In the genomic region with DNA sequence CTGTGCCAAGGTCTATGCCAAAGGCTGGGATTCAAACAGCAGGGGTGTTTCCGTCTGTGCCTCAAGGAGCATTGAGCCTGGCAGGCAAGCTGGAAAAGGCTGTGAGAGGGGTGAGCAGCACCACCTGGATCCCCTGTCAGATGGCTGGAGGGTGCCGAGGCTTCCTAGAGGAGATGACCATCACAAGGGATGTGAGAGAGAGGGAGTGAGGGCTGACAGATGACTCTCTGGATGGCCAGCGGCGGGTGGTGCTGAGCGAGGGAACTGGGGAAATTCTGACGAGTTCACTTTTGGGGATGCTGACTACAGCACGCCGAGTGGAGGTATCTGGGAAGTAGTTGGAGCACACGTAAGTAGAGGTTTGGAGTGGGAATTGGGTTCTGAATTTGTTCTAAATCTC, we compare ENCODE assay signal across 19 cellular contexts. TPM values are rescaled to one million over a fixed set of nuclear protein-coding genes. Genes with fewer than 3 reads are reported as not detected.
DNase-seq lines count a peak whose midpoint lies in the region; ATAC-seq, FAIRE-seq and TF ChIP-seq lines count a peak whose summit lies in the region.
"Had no signal": no experiment of that assay in that cellular context is flagged by ENCODE, and none has a peak within 500 bp of the region (broad histone marks: within the 10 kb centered on the region; RNA-seq: fewer than 3 reads in every experiment).

No MANE protein-coding gene starts in this region.

- no peaks in the 10 kb centered on the region for H3K36me3 ChIP-seq in right lobe of liver
- H3K36me3 ChIP-seq in HepG2 (replicated peaks in 1 of 2; ENCODE audit: control insufficient read depth in 1 of 2, insufficient read depth in 2 of 2, low read length in 2 of 2): no peaks in the 10 kb centered on the region
- H3K36me3 ChIP-seq: BLaER1 had no signal

- H3K36me3 Mint-ChIP-seq in nephron progenitor cell (ENCODE audit: low read depth): no peaks in the 10 kb centered on the region
- no peaks in the 10 kb centered on the region for H3K36me3 Mint-ChIP-seq in CD14-positive monocyte
- H3K36me3 Mint-ChIP-seq: CD4-positive, CD25-positive, alpha-beta regulatory T cell had no signal

- no peak overlapping the region for H2AFZ ChIP-seq in HepG2 (ENCODE audit: low read length)

- no peaks in the 10 kb centered on the region for H3K27me3 ChIP-seq in right lobe of liver
- peaks cover 0 to 3% of the 10 kb centered on the region in 2 experiments; a peak in 1 of 5 replicates for H3K27me3 ChIP-seq in HepG2 (ENCODE audit: control insufficient read depth in 1 of 2, insufficient read depth in 2 of 2, low read length in 2 of 2)
- H3K27me3 ChIP-seq: BLaER1 had no signal

- H3K79me2 ChIP-seq in HepG2 (ENCODE audit: insufficient read depth, low read length): no peaks in the 10 kb centered on the region

- TF ChIP-seq EP300 in HepG2 (IDR thresholded peaks at IDR 0.05; ENCODE audit: low read depth in 2 of 2, low read length in 2 of 2): no peak
- no peak for TF ChIP-seq EP300 in HepG2 (CRISPR knock-in tag; IDR thresholded peaks at IDR 0.05; ENCODE audit: borderline replicate concordance)

- WGBS in right lobe of liver (ENCODE audit: insufficient coverage, low coverage, low lambda C conversion rate, missing lambda C conversion rate): 17% methylated on average over 1 of the region's 9 CpGs
- WGBS in HepG2 (ENCODE audit: low lambda C conversion rate): 78% methylated on average over 8 of the region's 9 CpGs

- H3K9me3 Mint-ChIP-seq in nephron progenitor cell (no peaks in the 10 kb centered on the region), CD14-positive monocyte (peaks cover 0 to 2% (median 0%) of the 10 kb centered on the region in 7 donors)
- H3K9me3 Mint-ChIP-seq: CD4-positive, CD25-positive, alpha-beta regulatory T cell had no signal

- no peak overlapping the region for H3K4me2 ChIP-seq in HepG2 (ENCODE audit: low read depth, low read length)
- H3K4me2 ChIP-seq: BLaER1 had no signal

- H4K20me1 ChIP-seq in HepG2 (ENCODE audit: insufficient read depth, low read length): no peaks in the 10 kb centered on the region
- H4K20me1 ChIP-seq: BLaER1 had no signal

- H3K27ac ChIP-seq in right lobe of liver (peak overlapping the region in 2 of 3 donors; percentile 85 to 86), HepG2 (ENCODE audit: extremely low read length, insufficient read depth, low read length) (no peak overlapping the region)
- H3K27ac ChIP-seq: 22Rv1, BLaER1 had no signal

- no peak for FAIRE-seq in HepG2 (lab: Jason Lieb, UNC)
- FAIRE-seq: GM12878, GM18507, H54 had no signal

- POLR2A ChIA-PET in HepG2 (lab: Yijun Ruan, JAX): no interaction called here

- H3K4me3 Mint-ChIP-seq in nephron progenitor cell: no peak overlapping the region
- no peak overlapping the region for H3K4me3 Mint-ChIP-seq in CD14-positive monocyte

- ATAC-seq in right lobe of liver: peak in 2 of 4 donors; percentile 13 to 43
- ATAC-seq in HepG2: no peak
- peak; percentile 20 for ATAC-seq in esophagus mucosa
- ATAC-seq: GM12878 had no signal

- H3K27ac Mint-ChIP-seq in nephron progenitor cell (peak overlapping the region; percentile 85), CD14-positive monocyte (no peak overlapping the region)
- H3K27ac Mint-ChIP-seq: CD4-positive, CD25-positive, alpha-beta regulatory T cell had no signal

- no peak overlapping the region for H3K9ac ChIP-seq in HepG2 (ENCODE audit: insufficient read depth, low read depth, low read length)
- H3K9ac ChIP-seq: BLaER1 had no signal

- no peak for TF ChIP-seq POLR2A in right lobe of liver (IDR thresholded peaks at IDR 0.05)
- no peak for TF ChIP-seq POLR2A in HepG2 (IDR thresholded peaks at IDR 0.05; ENCODE audit: insufficient read depth in 1 of 2, low read depth in 2 of 2, low read length in 2 of 2)

- intact Hi-C loops in right lobe of liver (cut with DNase I): no loop called here
- intact Hi-C loops in HepG2 (cut with micrococcal nuclease; ENCODE audit: unreplicated experiment): no loop called here
- intact Hi-C loops in CD14-positive monocyte (cut with micrococcal nuclease): no loop called here

- H3K27me3 Mint-ChIP-seq in nephron progenitor cell (ENCODE audit: low read depth, poor library complexity) (peaks cover 4% of the 10 kb centered on the region), CD14-positive monocyte (ENCODE audit: low read depth in 3 of 3) (peaks cover 1 to 9% (median 3%) of the 10 kb centered on the region in 3 donors)

- H3K4me3 ChIP-seq in right lobe of liver: no peak overlapping the region
- no peak overlapping the region for H3K4me3 ChIP-seq in HepG2 (replicated peaks in 1 of 3; ENCODE audit: insufficient read depth in 1 of 3, low read depth in 2 of 3, low read length in 3 of 3)
- H3K4me3 ChIP-seq: BLaER1, GM12878 had no signal

- no peak for TF ChIP-seq RAD21 in HepG2 (CRISPR knock-in tag; IDR thresholded peaks at IDR 0.05)

- TF ChIP-seq CTCF in right lobe of liver (IDR thresholded peaks at IDR 0.05) (no peak), HepG2 (CRISPR knock-in tag; IDR thresholded peaks at IDR 0.05) (no peak), nephron progenitor cell (IDR thresholded peaks at IDR 0.05) (no peak), CD14-positive monocyte (IDR thresholded peaks at IDR 0.05) (no peak)

- H3K4me1 Mint-ChIP-seq in nephron progenitor cell (peaks cover 8% of the 10 kb centered on the region), CD14-positive monocyte (no peaks in the 10 kb centered on the region)

- in situ Hi-C loops in HepG2 (cut with HindIII; ENCODE audit: extremely low pct_ligation_motif_present, low pct_unique_long_range_greater_than_20kb): no loop called here

- DNase-seq in right lobe of liver (no peak), HepG2 (ENCODE audit: low spot score) (no peak), nephron progenitor cell (no peak), SHP77 treated with DMSO at 0.1 percent for 48 hours (lab: John Stamatoyannopoulos, UW) (no peak), NCI-H69 (lab: John Stamatoyannopoulos, UW) (no peak), CD14-positive monocyte (ENCODE audit: low spot score) (no peak)
- DNase-seq: AML-193; Calu3; CD4-positive, CD25-positive, alpha-beta regulatory T cell; DMS79 had no signal

- no TSS peak for BruUV-seq in HepG2 (replicated peaks; lab: Mats Ljungman, UMichigan)

- H3K4me1 ChIP-seq in right lobe of liver (peaks cover 0 to 30% (median 16%) of the 10 kb centered on the region in 4 donors), HepG2 (ENCODE audit: insufficient read depth, low read length) (peaks cover 37% of the 10 kb centered on the region)

- H3K9me3 ChIP-seq in right lobe of liver (no peaks in the 10 kb centered on the region), HepG2 (ENCODE audit: low read length) (no peaks in the 10 kb centered on the region)
- H3K9me3 ChIP-seq: BLaER1 had no signal

- CTCF ChIA-PET in HepG2 (lab: Yijun Ruan, JAX; ENCODE audit: low intra/inter-chr PET ratio, low total read pairs): no interaction called here

RNA-seq across cellular contexts. Expression of a gene that starts 22.6 kb away (rescaled TPM):
- total RNA-seq in right lobe of liver (100 to 1,000 TPM in 2 of 6 experiments, 10 to 100 TPM in 4; 82.4 to 199 (median 94.1) TPM), HepG2 (2016; rRNA removed; fragmentation: Illumina TruSeq; extraction: Trizol) (2.1 and 7.2 TPM in 2 replicates), esophagus mucosa (3.8 TPM)
- 1.5 and 2.2 TPM in 2 replicates for total RNA-seq in HepG2 (2016; cell fraction: cytosol; rRNA removed; fragmentation: Illumina TruSeq; extraction: Trizol; ENCODE audit: low read depth)
- 3.0 and 6.9 TPM in 2 replicates for total RNA-seq in HepG2 (2016; cell fraction: insoluble cytoplasmic fraction; rRNA removed; fragmentation: Illumina TruSeq; extraction: Trizol)
- total RNA-seq in HepG2 (2016; cell fraction: membrane; rRNA removed; fragmentation: Illumina TruSeq; extraction: Trizol): 2.9 and 3.1 TPM in 2 replicates
- 14.3 and 14.6 TPM in 2 replicates for total RNA-seq in HepG2 (2016; cell fraction: nucleus; rRNA removed; fragmentation: Illumina TruSeq; extraction: Trizol)
- polyA plus RNA-seq in HepG2 (2011; rRNA removed) (4.7 and 6.2 TPM in 2 replicates), CD14-positive monocyte (10 to 100 TPM in 1 of 2 donors, 1 to 10 TPM in 1; 6.3 to 10.5 TPM)
- polyA plus RNA-seq in HepG2 (2011; cell fraction: cytosol; rRNA removed): 2.1 and 3.2 TPM in 2 replicates
- 16.5 and 24.0 TPM in 2 replicates for polyA plus RNA-seq in HepG2 (2011; cell fraction: nucleus; rRNA removed)
- 6.6 and 6.7 TPM in 2 replicates for polyA plus RNA-seq in HepG2 (2012)
- polyA plus RNA-seq in HepG2 (2016; cell fraction: cytosol; fragmentation: Illumina TruSeq; extraction: Trizol; ENCODE audit: low read depth): 1.9 and 2.1 TPM in 2 replicates
- 2.6 and 2.9 TPM in 2 replicates for polyA plus RNA-seq in HepG2 (2016; cell fraction: insoluble cytoplasmic fraction; fragmentation: Illumina TruSeq; extraction: Trizol; ENCODE audit: low read depth)
- 2.3 and 2.6 TPM in 2 replicates for polyA plus RNA-seq in HepG2 (2016; cell fraction: membrane; fragmentation: Illumina TruSeq; extraction: Trizol; ENCODE audit: low read depth)
- polyA plus RNA-seq in HepG2 (2016; cell fraction: nucleus; fragmentation: Illumina TruSeq; extraction: Trizol; ENCODE audit: insufficient read depth, low read depth): 40.3 and 41.1 TPM in 2 replicates
- polyA minus RNA-seq in HepG2 (2011; rRNA and poly(A)+ RNA removed; ENCODE audit: low replicate concordance): 0.82 and 1.7 TPM in 2 replicates
- polyA minus RNA-seq in HepG2 (2011; cell fraction: cytosol; rRNA and poly(A)+ RNA removed): 1.6 and 2.0 TPM in 2 replicates
- 9.9 and 14.3 TPM in 2 replicates for polyA minus RNA-seq in HepG2 (2011; cell fraction: nucleus; rRNA and poly(A)+ RNA removed)

RNA-seq across cellular contexts. Expression of a gene that starts 58.6 kb away (rescaled TPM):
- total RNA-seq in right lobe of liver (100 to 1,000 TPM in 2 of 6 experiments, 10 to 100 TPM in 4; 48.1 to 130 (median 75.8) TPM), HepG2 (2016; rRNA removed; fragmentation: Illumina TruSeq; extraction: Trizol) (0.49 and 0.59 TPM in 2 replicates), esophagus mucosa (0.08 TPM)
- total RNA-seq in HepG2 (2016; cell fraction: cytosol; rRNA removed; fragmentation: Illumina TruSeq; extraction: Trizol; ENCODE audit: low read depth): not detected in 2 replicates
- 0.32 TPM in 1 of 2 replicates, not detected in the other for total RNA-seq in HepG2 (2016; cell fraction: insoluble cytoplasmic fraction; rRNA removed; fragmentation: Illumina TruSeq; extraction: Trizol)
- total RNA-seq in HepG2 (2016; cell fraction: membrane; rRNA removed; fragmentation: Illumina TruSeq; extraction: Trizol): 0.19 and 0.21 TPM in 2 replicates
- 0.28 and 1.6 TPM in 2 replicates for total RNA-seq in HepG2 (2016; cell fraction: nucleus; rRNA removed; fragmentation: Illumina TruSeq; extraction: Trizol)
- polyA plus RNA-seq in HepG2 (2011; rRNA removed) (0.26 and 0.67 TPM in 2 replicates), CD14-positive monocyte (not detected)
- 0.17 and 0.38 TPM in 2 replicates for polyA plus RNA-seq in HepG2 (2011; cell fraction: cytosol; rRNA removed)
- polyA plus RNA-seq in HepG2 (2011; cell fraction: nucleus; rRNA removed): 0.35 and 0.50 TPM in 2 replicates
- 1.7 and 2.7 TPM in 2 replicates for polyA plus RNA-seq in HepG2 (2012)
- 0.08 TPM in 1 of 2 replicates, not detected in the other for polyA plus RNA-seq in HepG2 (2016; cell fraction: cytosol; fragmentation: Illumina TruSeq; extraction: Trizol; ENCODE audit: low read depth)
- polyA plus RNA-seq in HepG2 (2016; cell fraction: insoluble cytoplasmic fraction; fragmentation: Illumina TruSeq; extraction: Trizol; ENCODE audit: low read depth): 0.22 and 0.24 TPM in 2 replicates
- 0.14 and 0.16 TPM in 2 replicates for polyA plus RNA-seq in HepG2 (2016; cell fraction: membrane; fragmentation: Illumina TruSeq; extraction: Trizol; ENCODE audit: low read depth)
- polyA plus RNA-seq in HepG2 (2016; cell fraction: nucleus; fragmentation: Illumina TruSeq; extraction: Trizol; ENCODE audit: insufficient read depth, low read depth): 1.4 and 1.5 TPM in 2 replicates
- polyA minus RNA-seq in HepG2 (2011; rRNA and poly(A)+ RNA removed; ENCODE audit: low replicate concordance): 0.56 TPM in 1 of 2 replicates, not detected in the other
- polyA minus RNA-seq in HepG2 (2011; cell fraction: cytosol; rRNA and poly(A)+ RNA removed): 0.69 TPM in 1 of 2 replicates, not detected in the other
- 0.25 TPM in 1 of 2 replicates, not detected in the other for polyA minus RNA-seq in HepG2 (2011; cell fraction: nucleus; rRNA and poly(A)+ RNA removed)
- total RNA-seq: A673, G401, GM12878, HT1080 had no signal

Comparison
In these comparisons a context has a peak if more than half of its experiments do, and no peak if none do; other contexts are left out.
1. RNA of a gene that starts 22.6 kb away (total RNA-seq): 82.4 to 199 TPM in right lobe of liver; 1.5 to 14.6 TPM in HepG2 and 3.8 TPM in esophagus mucosa (single experiment); every median in the first group is over 4 times any median in the second.
2. RNA of a gene that starts 58.6 kb away (total RNA-seq): 48.1 to 130 TPM in right lobe of liver; 0.19 to 1.6 TPM in HepG2 and 0.08 TPM in esophagus mucosa (single experiment); every median in the first group is over 10 times any median in the second.